Comparison of ENCODE assay signal across 28 cellular contexts in the genomic region with DNA sequence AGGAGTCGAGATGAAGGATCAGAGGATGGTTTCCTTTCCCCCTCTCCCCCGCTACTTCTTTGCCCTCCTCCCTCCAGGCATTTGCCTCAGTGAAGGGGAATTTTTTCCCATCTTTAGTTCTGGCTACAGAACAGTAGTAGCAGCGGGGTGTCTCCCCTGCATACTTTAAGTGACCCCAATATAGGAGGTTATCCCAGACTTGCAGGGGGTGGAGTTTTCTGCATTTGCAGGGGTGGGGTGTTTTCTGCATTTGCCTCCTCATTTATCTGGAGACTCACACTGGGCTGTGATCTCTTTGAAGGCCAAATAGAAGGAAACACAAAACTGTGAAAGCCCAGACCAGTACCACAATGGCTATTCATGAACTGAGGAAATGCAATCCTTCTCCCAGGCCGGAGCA. TPM values are rescaled to one million over a fixed set of nuclear protein-coding genes. Genes with fewer than 3 reads are reported as not detected.
"Had no signal": no experiment of that assay in that cellular context is flagged by ENCODE, and none has a peak within 500 bp of the region (broad histone marks: within the 10 kb centered on the region; RNA-seq: fewer than 3 reads in every experiment).

No MANE protein-coding gene starts in this region.

- H3K36me3 Mint-ChIP-seq: activated naive CD4-positive, alpha-beta T cell treated with anti-CD3 and anti-CD28 coated beads, Interleukin-2, amount 50 U/mL, for 24 hours; activated naive CD8-positive, alpha-beta T cell treated with anti-CD3 and anti-CD28 coated beads, Interleukin-2, amount 10 ng/mL, durations not matched to agents 7 days and 5 days had no signal

- H3K4me3 Mint-ChIP-seq: activated CD4-positive, alpha-beta T cell treated with anti-CD3 and anti-CD28 coated beads for 36 hours; activated CD4-positive, alpha-beta T cell treated with anti-CD3 and anti-CD28 coated beads, Interleukin-2, amount 10 ng/mL, durations not matched to agents 7 days and 5 days; activated CD8-positive, alpha-beta T cell treated with anti-CD3 and anti-CD28 coated beads, Interleukin-2, amount 10 ng/mL, durations not matched to agents 7 days and 5 days; activated naive CD4-positive, alpha-beta T cell treated with anti-CD3 and anti-CD28 coated beads, Interleukin-2, amount 50 U/mL, for 24 hours; activated naive CD8-positive, alpha-beta T cell treated with anti-CD3 and anti-CD28 coated beads, Interleukin-2, amount 10 ng/mL, durations not matched to agents 7 days and 5 days; activated T-cell treated with anti-CD3 and anti-CD28 coated beads, Interleukin-2, amount 50 U/mL, for 24 hours; T-helper 1 cell treated with Interleukin-12 subunit alpha and Interleukin-12 subunit beta and Interleukin-4 antibody, amounts not matched to agents 30 μg/mL and 1 μg/mL, for 36 hours; T-helper 2 cell treated with Interferon-gamma antibody and Interleukin-4, amounts not matched to agents 5 μg/mL and 100 μg/mL, for 36 hours had no signal

- H3K4me3 ChIP-seq: ascending aorta, K562, Peyer's patch, SJSA1 had no signal

- H3K9me3 Mint-ChIP-seq: activated CD4-positive, alpha-beta T cell treated with anti-CD3 and anti-CD28 coated beads, Interleukin-2, amount 10 ng/mL, durations not matched to agents 7 days and 5 days; activated naive CD4-positive, alpha-beta T cell treated with anti-CD3 and anti-CD28 coated beads, Interleukin-2, amount 50 U/mL, for 24 hours; activated naive CD8-positive, alpha-beta T cell treated with anti-CD3 and anti-CD28 coated beads, Interleukin-2, amount 10 ng/mL, durations not matched to agents 7 days and 5 days; activated T-cell treated with anti-CD3 and anti-CD28 coated beads, Interleukin-2, amount 50 U/mL, for 24 hours; activated T-helper 2 cell treated with anti-CD3 and anti-CD28 coated beads, Interferon-gamma antibody, Interleukin-2, Interleukin-4, amounts not matched to agents 10 μg/mL and 5 μg/mL and 100 μg/mL, durations not matched to agents 14 hours and 24 hours and 36 hours; T-helper 1 cell treated with Interleukin-12 subunit alpha and Interleukin-12 subunit beta and Interleukin-4 antibody, amounts not matched to agents 30 μg/mL and 1 μg/mL, for 36 hours; T-helper 2 cell treated with Interferon-gamma antibody and Interleukin-4, amounts not matched to agents 5 μg/mL and 100 μg/mL, for 36 hours had no signal

- H3K4me1 Mint-ChIP-seq: activated CD4-positive, alpha-beta T cell treated with anti-CD3 and anti-CD28 coated beads for 36 hours; activated CD4-positive, alpha-beta T cell treated with anti-CD3 and anti-CD28 coated beads, Interleukin-2, amount 10 ng/mL, durations not matched to agents 7 days and 5 days; activated naive CD4-positive, alpha-beta T cell treated with anti-CD3 and anti-CD28 coated beads, Interleukin-2, amount 50 U/mL, for 24 hours; activated naive CD8-positive, alpha-beta T cell treated with anti-CD3 and anti-CD28 coated beads, Interleukin-2, amount 10 ng/mL, durations not matched to agents 7 days and 5 days had no signal

- DNase-seq: activated CD4-positive, alpha-beta T cell treated with anti-CD3 and anti-CD28 coated beads for 36 hours; activated CD4-positive, alpha-beta T cell treated with anti-CD3 and anti-CD28 coated beads, Interleukin-2, amount 10 ng/mL, durations not matched to agents 7 days and 5 days; activated CD4-positive, alpha-beta T cell treated with anti-CD3 and anti-CD28 coated beads, Interleukin-2, amount 50 U/mL, for 48 hours; activated CD8-positive, alpha-beta T cell treated with anti-CD3 and anti-CD28 coated beads, Interleukin-2, amount 10 ng/mL, durations not matched to agents 7 days and 5 days; activated gamma-delta T cell; activated naive CD4-positive, alpha-beta T cell treated with Interleukin-2 at 50 U/mL for 16 hours; activated naive CD8-positive, alpha-beta T cell treated with anti-CD3 and anti-CD28 coated beads, Interleukin-2, amount 10 ng/mL, durations not matched to agents 7 days and 5 days; activated T-cell treated with anti-CD3 and anti-CD28 coated beads, Interleukin-2, amount 50 U/mL, for 24 hours; amygdala; NCI-H1105; NCI-H1417 treated with DMSO at 0.1 percent for 48 hours; NCI-H1930; NCI-H2081 treated with DMSO at 0.1 percent for 48 hours; NCI-H345; NCI-H524 treated with DMSO at 0.1 percent for 48 hours; PC-3; Peyer's patch; RPMI8226; SHP77 treated with DMSO at 0.1 percent for 48 hours; SK-N-SH had no signal

- H3K36me3 ChIP-seq: ascending aorta, SJSA1 had no signal

- H3K27ac Mint-ChIP-seq: activated CD4-positive, alpha-beta T cell treated with anti-CD3 and anti-CD28 coated beads for 36 hours; activated CD4-positive, alpha-beta T cell treated with anti-CD3 and anti-CD28 coated beads, Interleukin-2, amount 10 ng/mL, durations not matched to agents 7 days and 5 days; activated CD8-positive, alpha-beta T cell treated with anti-CD3 and anti-CD28 coated beads, Interleukin-2, amount 10 ng/mL, durations not matched to agents 7 days and 5 days; activated naive CD4-positive, alpha-beta T cell treated with anti-CD3 and anti-CD28 coated beads, Interleukin-2, amount 50 U/mL, for 24 hours; activated naive CD8-positive, alpha-beta T cell treated with anti-CD3 and anti-CD28 coated beads, Interleukin-2, amount 10 ng/mL, durations not matched to agents 7 days and 5 days; activated T-cell treated with anti-CD3 and anti-CD28 coated beads, Interleukin-2, amount 50 U/mL, for 24 hours; activated T-helper 2 cell treated with anti-CD3 and anti-CD28 coated beads, Interferon-gamma antibody, Interleukin-2, Interleukin-4, amounts not matched to agents 10 μg/mL and 5 μg/mL and 100 μg/mL, durations not matched to agents 14 hours and 24 hours and 36 hours; T-helper 1 cell treated with Interleukin-12 subunit alpha and Interleukin-12 subunit beta and Interleukin-4 antibody, amounts not matched to agents 30 μg/mL and 1 μg/mL, for 36 hours; T-helper 2 cell treated with Interferon-gamma antibody and Interleukin-4, amounts not matched to agents 5 μg/mL and 100 μg/mL, for 36 hours had no signal

- H3K27me3 ChIP-seq: ascending aorta, Peyer's patch, SJSA1 had no signal

- ATAC-seq: activated CD4-positive, alpha-beta T cell treated with anti-CD3 and anti-CD28 coated beads for 36 hours; activated CD4-positive, CD25-positive, alpha-beta regulatory T cell treated with anti-CD3 and anti-CD28 coated beads, Interleukin-2, amount 50 U/mL, for 24 hours; activated CD8-positive, alpha-beta T cell treated with anti-CD3 and anti-CD28 coated beads, Interleukin-2, amount 10 ng/mL, durations not matched to agents 7 days and 5 days; K562; PC-3 had no signal

RNA-seq across cellular contexts. Expression of gene PTPRB, which starts 19.8 kb away (rescaled TPM):
- total RNA-seq: activated CD4-positive, alpha-beta T cell treated with anti-CD3 and anti-CD28 coated beads for 36 hours; activated CD4-positive, alpha-beta T cell treated with anti-CD3 and anti-CD28 coated beads, Interleukin-2, amount 10 ng/mL, durations not matched to agents 7 days and 5 days; activated CD8-positive, alpha-beta T cell treated with anti-CD3 and anti-CD28 coated beads, Interleukin-2, amount 10 ng/mL, durations not matched to agents 7 days and 5 days; activated naive CD8-positive, alpha-beta T cell treated with anti-CD3 and anti-CD28 coated beads, Interleukin-2, amount 10 ng/mL, durations not matched to agents 7 days and 5 days; activated T-helper 2 cell treated with anti-CD3 and anti-CD28 coated beads, Interferon-gamma antibody, Interleukin-2, Interleukin-4, amounts not matched to agents 10 μg/mL and 5 μg/mL and 100 μg/mL, durations not matched to agents 14 hours and 24 hours and 36 hours had no signal
